In genomic region chr5:176011088-176011487, GRCh38 we compare ENCODE assay signal across 5 cellular contexts. TPM values are rescaled to one million over a fixed set of nuclear protein-coding genes. Genes with fewer than 3 reads are reported as not detected.
DNase-seq lines count a peak whose midpoint lies in the region; ATAC-seq, FAIRE-seq and TF ChIP-seq lines count a peak whose summit lies in the region.
"Not testable (repeated sequence)": the region's sequence is repeated elsewhere in the genome, so short reads cannot be mapped to it uniquely, and the experiment has no call there.

No MANE protein-coding gene starts in this region.

- not testable (repeated sequence) for H3K9me2 ChIP-seq in GM23338 (ENCODE audit: insufficient read depth)

- not testable (repeated sequence) for H4K5ac ChIP-seq in H9 (ENCODE audit: insufficient read length, low read depth, low read length); H1 (ENCODE audit: insufficient read length, low read depth, low read length)

- not testable (repeated sequence) for H4K91ac ChIP-seq in H9 (ENCODE audit: insufficient read length, low read depth, low read length); H1 (replicated peaks; ENCODE audit: insufficient read length, low read length)

- CTCF ChIA-PET in WTC11 (lab: Charles Lee); H1 (lab: Charles Lee; ENCODE audit: partially characterized antibody): not testable (repeated sequence)

- H2BK20ac ChIP-seq in H9 (ENCODE audit: low read depth, low read length, poor library complexity, severe bottlenecking); H1 (ENCODE audit: low read length): not testable (repeated sequence)

- not testable (repeated sequence) for TF ChIP-seq POLR2A in H1 (IDR thresholded peaks at IDR 0.05; ENCODE audit: control extremely low read depth in 1 of 2, low read depth in 2 of 2, low read length in 2 of 2)

- H3K79me2 ChIP-seq in GM23338 (replicated peaks; ENCODE audit: insufficient read depth); H9 (ENCODE audit: insufficient read depth, low read length); H1 (ENCODE audit: control insufficient read depth in 1 of 2, insufficient read depth in 2 of 2, low read length in 2 of 2): not testable (repeated sequence)

- not testable (repeated sequence) for H3K23ac ChIP-seq in H9 (ENCODE audit: insufficient read length, low read depth, low read length); H1 (ENCODE audit: insufficient read length)

- H3K18ac ChIP-seq in H9 (ENCODE audit: insufficient read length, low read depth, low read length); H1 (ENCODE audit: extremely low read depth, low read length): not testable (repeated sequence)

- not testable (repeated sequence) for H3K14ac ChIP-seq in H9 (ENCODE audit: insufficient read depth, low read length); H1 (ENCODE audit: insufficient read length)

- H3K27ac ChIP-seq in GM23338 (ENCODE audit: low read depth); H9 (ENCODE audit: insufficient read length, low read depth, low read length); H1 (ENCODE audit: low read depth, low read length): not testable (repeated sequence)

- not testable (repeated sequence) for H3K56ac ChIP-seq in H9 (ENCODE audit: insufficient read length, low read depth, low read length); H1 (replicated peaks; ENCODE audit: insufficient read length, low read depth, low read length)

- not testable (repeated sequence) for H4K8ac ChIP-seq in H9 (replicated peaks; ENCODE audit: insufficient read length, low read depth, low read length); H1 (ENCODE audit: extremely low read depth, insufficient read depth, low read length)

- not testable (repeated sequence) for H3K9me3 ChIP-seq in H9 (ENCODE audit: control insufficient read depth, low read depth, low read length); H1 (ENCODE audit: insufficient read depth in 2 of 2, low read depth in 1 of 2, low read length in 1 of 2)

- H3K9me3 Mint-ChIP-seq in GM23338, H9, WTC11: not testable (repeated sequence)

- H3K4ac ChIP-seq in H9 (ENCODE audit: low read depth, low read length); H1 (replicated peaks; ENCODE audit: insufficient read length, low read depth, low read length): not testable (repeated sequence)

- H3K23me2 ChIP-seq in H9 (ENCODE audit: insufficient read length, low read depth, low read length, poor library complexity, severe bottlenecking); H1 (ENCODE audit: low read depth, low read length): not testable (repeated sequence)

- not testable (repeated sequence) for H3K36me3 ChIP-seq in GM23338 (ENCODE audit: insufficient read depth); H1 (ENCODE audit: control insufficient read depth in 2 of 4, insufficient read depth in 4 of 4, low read length in 3 of 4)

- not testable (repeated sequence) for H2AK5ac ChIP-seq in H9 (ENCODE audit: insufficient read length, low read length); H1 (ENCODE audit: low read depth, low read length)

- TF ChIP-seq RAD21 in H1 (IDR thresholded peaks at IDR 0.05 in 1 of 2, conservative IDR thresholded peaks at IDR 0.05 in 1 of 2; ENCODE audit: low read depth in 2 of 2, low read length in 2 of 2): not testable (repeated sequence)

- H2BK15ac ChIP-seq in H9 (ENCODE audit: low read depth, low read length); H1 (ENCODE audit: low read length): not testable (repeated sequence)

- H3K4me1 Mint-ChIP-seq in GM23338, H9, WTC11: not testable (repeated sequence)

- H3T11ph ChIP-seq in H9 (ENCODE audit: low read length): not testable (repeated sequence)

- ATAC-seq in GM23338 (peak; percentile 87), WTC11 (peak; percentile 71)

- H3K27ac Mint-ChIP-seq in GM23338, H9, WTC11: not testable (repeated sequence)

- H3K27me3 ChIP-seq in GM23338 (ENCODE audit: insufficient read depth); H9 (ENCODE audit: insufficient read depth, low read length); H1 (replicated peaks in 1 of 4; ENCODE audit: control insufficient read depth in 3 of 4, extremely low read depth in 1 of 4, insufficient read depth in 3 of 4, low read length in 3 of 4): not testable (repeated sequence)

- no CpG with 5 or more reads among the region's 4 CpGs for WGBS in H9 (ENCODE audit: extremely low coverage, insufficient read length, low lambda C conversion rate)
- WGBS in H1 (ENCODE audit: extremely low coverage in 1 of 2, insufficient coverage in 1 of 2, insufficient read length in 1 of 2, insufficient replicate concordance in 2 of 2, low coverage in 1 of 2, low lambda C conversion rate in 2 of 2, missing lambda C conversion rate in 1 of 2), 2 experiments: 57% methylated on average over 4 of the region's 4 CpGs; no CpG with 5 or more reads in 1 of the 2 experiments

- H4K20me1 ChIP-seq in GM23338 (replicated peaks; ENCODE audit: insufficient read depth); H9 (ENCODE audit: control insufficient read depth, insufficient read depth, insufficient read length); H1 (replicated peaks in 1 of 2; ENCODE audit: control insufficient read depth in 1 of 2, insufficient read depth in 2 of 2, low read length in 2 of 2): not testable (repeated sequence)

- not testable (repeated sequence) for H2BK120ac ChIP-seq in H9 (ENCODE audit: low read depth, low read length, poor library complexity, severe bottlenecking); H1 (replicated peaks; ENCODE audit: low read depth, low read length)

- not testable (repeated sequence) for H3K79me1 ChIP-seq in H9 (ENCODE audit: insufficient read depth, low read depth, low read length, poor library complexity, severe bottlenecking); H1 (ENCODE audit: low read depth, low read length)

- POLR2A ChIA-PET in WTC11 (lab: Charles Lee); H1 (lab: Charles Lee; ENCODE audit: partially characterized antibody): not testable (repeated sequence)

- peak; percentile 33 for DNase-seq in GM23338 (ENCODE audit: low spot score)
- peak; percentile 30 for DNase-seq in H9
- DNase-seq in WTC11 (ENCODE audit: low spot score); H1 (ENCODE audit: low read depth in 1 of 2, low spot score in 2 of 2): not testable (repeated sequence)
- DNase-seq in iPS-NIHi7 (ENCODE audit: extremely low spot score): peak; percentile 5

- peak overlapping the region; percentile 56 for H3K4me2 ChIP-seq in GM23338
- H3K4me2 ChIP-seq in H9 (ENCODE audit: insufficient read depth, insufficient read length, low read length): not testable (repeated sequence)
- peak overlapping the region in 1 of 2 experiments; percentile 28; a peak in 1 of 4 replicates for H3K4me2 ChIP-seq in H1 (ENCODE audit: insufficient read depth in 1 of 2, low read depth in 2 of 2, low read length in 2 of 2)

- not testable (repeated sequence) for TF ChIP-seq EP300 in H1 (IDR thresholded peaks at IDR 0.05; ENCODE audit: borderline replicate concordance in 1 of 2, low read depth in 2 of 2, low read length in 2 of 2)

- FAIRE-seq in H1 (lab: Jason Lieb, UNC): peak; percentile 50

- not testable (repeated sequence) for TF ChIP-seq CTCF in GM23338 (conservative IDR thresholded peaks at IDR 0.05; ENCODE audit: low read depth in 2 of 2); H9 (conservative IDR thresholded peaks at IDR 0.05); WTC11 (IDR thresholded peaks at IDR 0.05); H1 (IDR thresholded peaks at IDR 0.05; ENCODE audit: control extremely low read depth in 1 of 3, insufficient read depth in 1 of 3, low read depth in 1 of 3, low read length in 3 of 3)

- not testable (repeated sequence) for H3K9ac ChIP-seq in H9 (ENCODE audit: extremely low read depth, insufficient read length, low read length); H1 (replicated peaks in 1 of 4; ENCODE audit: extremely low read depth in 1 of 4, low read depth in 3 of 4, low read length in 3 of 4)

- H2BK12ac ChIP-seq in H9 (ENCODE audit: insufficient read length, low read depth, low read length); H1 (ENCODE audit: low read depth, low read length): not testable (repeated sequence)

- not testable (repeated sequence) for H3F3A ChIP-seq in GM23338 (replicated peaks; ENCODE audit: low read depth)

- not testable (repeated sequence) for H2BK5ac ChIP-seq in H9 (ENCODE audit: insufficient read length, low read length); H1 (ENCODE audit: low read depth, low read length)

- not testable (repeated sequence) for H3K4me3 Mint-ChIP-seq in GM23338, H9
- 0 out of 2 replicates have a peak overlapping the region, but pooled peaks have one; percentile 6 for H3K4me3 Mint-ChIP-seq in WTC11

- not testable (repeated sequence) for H2AFZ ChIP-seq in GM23338; H9 (ENCODE audit: low read length); H1 (ENCODE audit: low read length)

- H3K36me3 Mint-ChIP-seq in GM23338 (ENCODE audit: low read depth); H9 (ENCODE audit: insufficient read depth in 1 of 3, low read depth in 3 of 3); WTC11: not testable (repeated sequence)

- not testable (repeated sequence) for H3K4me3 ChIP-seq in GM23338; H1 (ENCODE audit: extremely low read depth in 1 of 4, insufficient read depth in 2 of 4, low read depth in 3 of 4, low read length in 4 of 4)

- not testable (repeated sequence) for H3K27me3 Mint-ChIP-seq in GM23338 (ENCODE audit: insufficient read depth, low read depth, poor library complexity); H9 (ENCODE audit: low read depth); WTC11 (ENCODE audit: low read depth)

- H3K4me1 ChIP-seq in GM23338 (ENCODE audit: insufficient read depth); H9 (ENCODE audit: insufficient read depth, low read length); H1 (replicated peaks in 1 of 4; ENCODE audit: control insufficient read depth in 3 of 4, insufficient read depth in 4 of 4, low read length in 3 of 4): not testable (repeated sequence)

RNA-seq across cellular contexts. Expression of gene THOC3, which starts 43.0 kb away (rescaled TPM):
- 146 and 152 TPM in 2 replicates for total RNA-seq in GM23338 (2014; rRNA removed; shearing (Covaris generic))
- polyA plus RNA-seq in GM23338 (2016; fragmentation: Nextera tagmentation; extraction: Ambion mirVana): 66.7 and 66.9 TPM in 2 replicates
- total RNA-seq in H9 (2021): 123 TPM in 2 replicates
- 119 to 125 TPM (median 124 TPM) in 3 replicates for total RNA-seq in WTC11 (2021)
- 82.7 and 87.1 TPM in 2 replicates for total RNA-seq in H1 (2021; fragmentation: NEBNext Ultra II Directional; extraction: Animal tissue kit (Norgen Biotek cat#: 25700))
- polyA plus RNA-seq in H1 (2011; rRNA removed): 60.2 and 65.9 TPM in 2 replicates
- polyA plus RNA-seq in H1 (2011; cell fraction: cytosol; rRNA removed): 81.4 TPM
- 45.0 TPM for polyA plus RNA-seq in H1 (2011; cell fraction: nucleus; rRNA removed)
- 48.5 to 102 TPM (median 78.4 TPM) in 4 replicates for polyA plus RNA-seq in H1 (2012, experiment 1 of 2)
- polyA plus RNA-seq in H1 (2012, experiment 2 of 2): 42.7 TPM
- polyA plus RNA-seq in H1 (2013, experiment 1 of 2): 39.7 TPM
- 45.8 TPM for polyA plus RNA-seq in H1 (2013, experiment 2 of 2)
- polyA minus RNA-seq in H1 (2011; rRNA and poly(A)+ RNA removed): 178 and 217 TPM in 2 replicates
- 56.9 TPM for polyA minus RNA-seq in H1 (2011; cell fraction: cytosol; rRNA and poly(A)+ RNA removed)
- 90.4 TPM for polyA minus RNA-seq in H1 (2011; cell fraction: nucleus; rRNA and poly(A)+ RNA removed)
